In the genomic region with DNA sequence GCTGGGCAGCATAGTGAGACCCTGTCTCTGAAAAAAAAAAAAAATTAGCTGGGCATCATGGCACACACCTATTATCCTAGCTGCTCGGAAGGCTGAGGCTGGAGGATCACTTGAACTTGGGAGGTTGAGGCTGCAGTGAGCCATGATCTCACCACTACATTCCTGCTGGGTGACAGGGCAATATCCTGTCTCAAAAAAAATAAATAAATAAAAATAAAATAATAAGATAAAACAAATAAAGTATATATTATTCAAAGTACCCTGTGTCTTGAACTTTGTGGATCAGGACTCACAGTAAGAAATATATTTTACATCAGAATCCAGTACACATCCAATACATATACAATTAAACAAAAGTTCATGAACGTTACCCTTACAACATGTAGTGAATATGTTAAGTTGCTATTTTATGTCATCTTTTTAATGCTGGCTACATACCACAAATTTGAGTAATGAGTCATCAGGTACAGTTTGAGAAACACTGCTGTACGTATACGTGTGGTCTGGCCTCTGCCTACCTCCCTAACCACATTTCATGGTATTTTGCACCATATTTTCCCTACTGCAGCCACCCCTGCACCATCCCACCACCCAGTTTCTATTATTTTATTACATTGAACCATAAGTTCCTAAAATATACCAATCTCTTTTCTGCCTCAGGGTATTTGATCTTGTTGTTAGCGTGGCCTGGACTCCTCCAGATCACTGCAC, we compare ENCODE assay signal across 8 cellular contexts. TPM values are rescaled to one million over a fixed set of nuclear protein-coding genes. Genes with fewer than 3 reads are reported as not detected.
DNase-seq lines count a peak whose midpoint lies in the region; TF ChIP-seq lines count a peak whose summit lies in the region.

No MANE protein-coding gene starts in this region.

- DNase-seq in GM06990 (ENCODE audit: extremely low read depth, insufficient read length) (peak; percentile 24), H4 (ENCODE audit: low spot score) (peak; percentile 87), SW 1271 (lab: John Stamatoyannopoulos, UW) (peak; percentile 28 to 75), foreskin melanocyte (peak; percentile 13), NCI-H1105 treated with DMSO at 0.1 percent for 48 hours (lab: John Stamatoyannopoulos, UW) (no peak), pons (ENCODE audit: low spot score) (no peak), NCI-H2029 treated with DMSO at 0.1 percent for 48 hours (lab: John Stamatoyannopoulos, UW) (no peak), iPS-NIHi7 (ENCODE audit: extremely low spot score) (no peak)

- no peaks in the 10 kb centered on the region for H3K36me3 ChIP-seq in GM06990 (ENCODE audit: control insufficient read depth, insufficient read depth, low read length)

- TF ChIP-seq CTCF in GM06990 (IDR thresholded peaks at IDR 0.05; ENCODE audit: insufficient read depth, low read length, poor library complexity, severe bottlenecking): no peak

- no peaks in the 10 kb centered on the region for H3K27me3 ChIP-seq in GM06990 (replicated peaks; ENCODE audit: control insufficient read depth, insufficient read depth, low read length)

- no peak overlapping the region for H3K4me3 ChIP-seq in GM06990 (replicated peaks; ENCODE audit: low read depth, low read length)

RNA-seq across cellular contexts. Expression of gene NME7, which starts 4.4 kb away (rescaled TPM):
- 40.6 and 50.4 TPM in 2 replicates for total RNA-seq in H4 (2014; rRNA removed; shearing (Covaris generic))

RNA-seq across cellular contexts. Expression of gene BLZF1, which starts 4.8 kb away (rescaled TPM):
- 14.1 and 23.5 TPM in 2 replicates for total RNA-seq in H4 (2014; rRNA removed; shearing (Covaris generic))

Comparison
In these comparisons a context has a peak if more than half of its experiments do, and no peak if none do; other contexts are left out.
1. DNase-seq: peak in GM06990 (single experiment), H4 (single experiment), SW 1271 (2 of 2) and foreskin melanocyte (single experiment); none in NCI-H1105 treated with DMSO at 0.1 percent for 48 hours (single experiment), pons (single experiment), NCI-H2029 treated with DMSO at 0.1 percent for 48 hours (single experiment) and iPS-NIHi7 (single experiment).